In the genomic region with DNA sequence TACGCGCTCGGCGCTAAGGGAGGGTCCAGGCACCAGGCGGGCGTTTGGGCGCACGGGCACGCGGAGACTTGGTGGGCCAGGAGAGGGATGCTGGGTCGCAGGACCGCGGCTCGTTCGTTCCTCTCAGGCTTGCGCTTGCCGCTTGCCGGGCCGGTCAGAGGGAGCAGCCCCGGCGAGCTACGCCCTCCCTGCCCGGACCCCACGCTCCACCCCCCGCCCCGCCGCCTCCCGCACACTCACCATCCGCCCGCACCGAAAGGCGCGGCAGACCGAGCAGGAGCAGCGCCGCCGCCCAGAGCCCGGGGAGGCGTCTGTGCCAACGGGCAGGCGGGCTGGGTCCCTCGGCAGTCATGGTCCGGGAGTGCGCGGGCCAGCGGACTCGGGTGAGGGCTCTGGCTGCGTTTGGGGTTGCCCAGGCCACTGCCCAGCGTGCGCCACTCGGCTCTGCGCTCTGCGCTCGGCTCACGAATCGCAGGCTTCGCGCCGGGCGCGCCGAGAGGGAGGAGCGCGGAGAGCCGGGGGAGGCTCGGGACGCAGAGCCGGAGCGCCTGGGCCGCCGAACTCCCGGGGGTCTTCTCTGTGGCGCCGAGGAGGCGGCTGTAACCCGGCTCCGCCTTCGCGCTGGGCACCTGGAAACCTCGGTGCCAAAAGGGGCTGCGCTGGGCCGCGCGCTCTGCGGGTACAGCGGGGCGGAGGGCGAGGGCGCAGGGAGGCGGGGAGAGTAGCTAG, we compare ENCODE assay signal across 9 cellular contexts. TPM values are rescaled to one million over a fixed set of nuclear protein-coding genes. Genes with fewer than 3 reads are reported as not detected.
DNase-seq lines count a peak whose midpoint lies in the region; TF ChIP-seq lines count a peak whose summit lies in the region.
"Had no signal": no experiment of that assay in that cellular context is flagged by ENCODE, and none has a peak within 500 bp of the region (broad histone marks: within the 10 kb centered on the region; RNA-seq: fewer than 3 reads in every experiment).

A gene (minus strand): TSS at position 365 of the 729 bp plus-strand sequence. CDS start 13 bp downstream, at position 352.

- no peaks in the 10 kb centered on the region for H3K9me3 ChIP-seq in thymus (ENCODE audit: control insufficient read depth)
- H3K9me3 ChIP-seq: adrenal gland had no signal

- H3K27ac Mint-ChIP-seq in HFFc6 (no peak within 1 kb of the TSS), MCF 10A (ENCODE audit: low read depth, unreplicated experiment) (no peak within 1 kb of the TSS)

- H3K9me3 Mint-ChIP-seq in HFFc6 (peaks cover 4% of the 10 kb centered on the region; the same call in 1 of the 2 replicates), MCF 10A (ENCODE audit: unreplicated experiment) (no peaks in the 10 kb centered on the region)

- no peaks in the 10 kb centered on the region for H3K36me3 Mint-ChIP-seq in HFFc6 (ENCODE audit: low read depth)
- no peaks in the 10 kb centered on the region for H3K36me3 Mint-ChIP-seq in MCF 10A (ENCODE audit: insufficient read depth, unreplicated experiment)

- WGBS in thymus, result 2% methylated on average over 90 of the region's 90 CpGs

- POLR2A ChIA-PET in MCF 10A (lab: Yijun Ruan, JAX), result interaction anchor here (1.0 to 1.4 kb wide), 3 partner anchors 20 to 154 kb away, joined by 3 to 5 read pairs (median 3); no protein-coding TSS in a partner anchor

- H3K4me3 Mint-ChIP-seq in HFFc6 (peak within 1 kb of the TSS; percentile 53), MCF 10A (ENCODE audit: unreplicated experiment) (peak within 1 kb of the TSS; percentile 71)

- intact Hi-C loops in MCF 10A (cut with micrococcal nuclease), result no loop called here

- peaks cover 6% of the 10 kb centered on the region; the same call in 1 of the 2 replicates for H3K4me1 Mint-ChIP-seq in HFFc6 (ENCODE audit: low read depth)
- H3K4me1 Mint-ChIP-seq in MCF 10A (ENCODE audit: insufficient read depth, unreplicated experiment), result peaks cover 10% of the 10 kb centered on the region

- DNase-seq in HFFc6 (no peak), MCF 10A (ENCODE audit: unreplicated experiment) (peak; percentile 41), left kidney (ENCODE audit: low read depth, low spot score) (peak; percentile 91), ureter (ENCODE audit: low spot score) (no peak)
- DNase-seq in activated naive CD4-positive, alpha-beta T cell (lab: John Stamatoyannopoulos, UW), result no peak
- no peak for DNase-seq in stimulated activated naive CD4-positive, alpha-beta T cell treated with Interleukin-2 at 50 U/mL for 16 hours (lab: John Stamatoyannopoulos, UW)

- H3K27me3 ChIP-seq in ACC112 (ENCODE audit: insufficient read depth, low read length) (no peaks in the 10 kb centered on the region), thymus (ENCODE audit: control insufficient read depth, insufficient read depth) (peaks cover 38% of the 10 kb centered on the region)

- no peaks in the 10 kb centered on the region for H3K36me3 ChIP-seq in ACC112 (ENCODE audit: insufficient read depth, low read length)
- no peaks in the 10 kb centered on the region for H3K36me3 ChIP-seq in thymus (ENCODE audit: control insufficient read depth, insufficient read depth)
- H3K36me3 ChIP-seq: adrenal gland had no signal

- TF ChIP-seq CTCF in HFFc6 (IDR thresholded peaks at IDR 0.05) (no peak), MCF 10A (IDR thresholded peaks at IDR 0.05; ENCODE audit: unreplicated experiment) (no peak)

- H3K79me2 ChIP-seq in ACC112 (ENCODE audit: control insufficient read depth, insufficient read depth, low read length, unreplicated experiment), result peaks cover 22% of the 10 kb centered on the region

- H3K4me1 ChIP-seq in ACC112 (ENCODE audit: control insufficient read depth, insufficient read depth, low read length, unreplicated experiment) (no peaks in the 10 kb centered on the region), thymus (ENCODE audit: control insufficient read depth, insufficient read depth, low read length) (no peaks in the 10 kb centered on the region)

- BruUV-seq in MCF 10A (replicated peaks; lab: Mats Ljungman, UMichigan), result no TSS peak

- H3K27ac ChIP-seq in ACC112 (ENCODE audit: low read depth, low read length) (no peak within 1 kb of the TSS), thymus (ENCODE audit: low read depth) (no peak within 1 kb of the TSS)
- H3K27ac ChIP-seq: adrenal gland had no signal

- peaks cover 50% of the 10 kb centered on the region for H3K27me3 Mint-ChIP-seq in HFFc6 (ENCODE audit: insufficient read depth)
- peaks cover 15% of the 10 kb centered on the region for H3K27me3 Mint-ChIP-seq in MCF 10A (ENCODE audit: insufficient read depth, unreplicated experiment)

- H3K4me3 ChIP-seq in ACC112 (ENCODE audit: low read depth, low read length) (peak within 1 kb of the TSS; percentile 92), thymus (ENCODE audit: low read length) (peak within 1 kb of the TSS; percentile 18)

- CTCF ChIA-PET in MCF 10A (lab: Yijun Ruan, JAX), result interaction anchor here (0.6 to 1.0 kb wide), 3 partner anchors 58 to 154 kb away, joined by 3 to 4 read pairs (median 3); no protein-coding TSS in a partner anchor

- H2AFZ ChIP-seq in ACC112 (ENCODE audit: low read length, unreplicated experiment), result peak within 1 kb of the TSS; percentile 41

RNA-seq across cellular contexts. Expression of the gene that starts here (rescaled TPM):
- total RNA-seq in HFFc6 (2021; fragmentation: NEBNext Ultra II Directional; extraction: Animal tissue kit (Norgen Biotek cat#: 25700)), result under 1 TPM; 0.33 to 0.74 (median 0.43) TPM
- total RNA-seq in MCF 10A (2022) (3.4 and 3.8 TPM in 2 replicates), ureter (2.1 TPM)
- polyA plus RNA-seq in thymus, result 2.5 TPM

Comparison
In these comparisons a context has a peak if more than half of its experiments do, and no peak if none do; other contexts are left out.
1. DNase-seq: peak in MCF 10A (single experiment) and left kidney (single experiment); none in HFFc6 (single experiment), activated naive CD4-positive, alpha-beta T cell (0 of 4), stimulated activated naive CD4-positive, alpha-beta T cell treated with Interleukin-2 at 50 U/mL for 16 hours (single experiment) and ureter (single experiment).